Comparison of ENCODE assay signal across 8 cellular contexts in genomic region chr1:31788138-31788824, GRCh38. TPM values are rescaled to one million over a fixed set of nuclear protein-coding genes. Genes with fewer than 3 reads are reported as not detected.
DNase-seq lines count a peak whose midpoint lies in the region; ATAC-seq, FAIRE-seq and TF ChIP-seq lines count a peak whose summit lies in the region.

No MANE protein-coding gene starts in this region.

- TF ChIP-seq CTCF in heart left ventricle (IDR thresholded peaks at IDR 0.05) (no peak), transverse colon (IDR thresholded peaks at IDR 0.05) (no peak)

- peak; percentile 75 to 94 (median 90) for ATAC-seq in heart left ventricle

- H3K27ac ChIP-seq in heart left ventricle (peak overlapping the region; percentile 15 to 90 (median 76)), transverse colon (peak overlapping the region; percentile 81 to 90 (median 88))

- H3K27me3 ChIP-seq in MG63, result no peaks in the 10 kb centered on the region
- H3K27me3 ChIP-seq in adipocyte (replicated peaks; ENCODE audit: control insufficient read depth, insufficient read depth, low read length), result no peaks in the 10 kb centered on the region
- no peaks in the 10 kb centered on the region for H3K27me3 ChIP-seq in heart left ventricle
- H3K27me3 ChIP-seq in transverse colon, result no peaks in the 10 kb centered on the region

- TF ChIP-seq POLR2A in H54 (IDR thresholded peaks at IDR 0.05; ENCODE audit: low read depth, low read length) (peak; percentile 62), heart left ventricle (IDR thresholded peaks at IDR 0.05) (peak in 1 of 2 donors; percentile 39), transverse colon (IDR thresholded peaks at IDR 0.05) (peak; percentile 58)

- in situ Hi-C loops in transverse colon (cut with MboI; ENCODE audit: low pct_ligation_motif_present in 1 of 4, low pct_unique_long_range_greater_than_20kb in 1 of 4, low sequenced_read_pairs in 3 of 4), result loop anchor here (5.0 to 25.0 kb wide), 3 partner anchors 123 to 126 kb away; no protein-coding TSS in a partner anchor

- H3K4me1 ChIP-seq in adipocyte (ENCODE audit: control insufficient read depth, insufficient read depth, low read length) (peaks cover 10% of the 10 kb centered on the region), heart left ventricle (peaks cover 0 to 15% (median 3%) of the 10 kb centered on the region in 12 donors), transverse colon (peaks cover 0 to 15% (median 6%) of the 10 kb centered on the region in 4 donors)

- no peak for TF ChIP-seq EP300 in transverse colon (IDR thresholded peaks at IDR 0.05; ENCODE audit: low read depth)

- intact Hi-C loops in heart left ventricle (cut with DNase I) (loop anchor here (1.0 to 10.0 kb wide), 15 partner anchors 23 to 393 kb away; partner anchors contain the start of gene ADGRB2 (in 4 of the 10)), transverse colon (cut with DNase I; ENCODE audit: low total_unique reads) (loop anchor here (2.0 to 10.0 kb wide), 2 partner anchors 125 to 223 kb away; no protein-coding TSS in a partner anchor)

- peak overlapping the region; percentile 48 for H3K4me3 ChIP-seq in MG63
- H3K4me3 ChIP-seq in adipocyte (ENCODE audit: low read length), result peak overlapping the region; percentile 83
- H3K4me3 ChIP-seq in heart left ventricle, result peak overlapping the region; percentile 46 to 78 (median 65)
- H3K4me3 ChIP-seq in transverse colon, result peak overlapping the region; percentile 41 to 66 (median 53)

- FAIRE-seq in H54 (lab: Jason Lieb, UNC), result peak; percentile 11

- 4 to 10% (median 5%) methylated on average over 22 to 39 of the region's 39 CpGs for WGBS in heart left ventricle, 4 donors
- WGBS in transverse colon (ENCODE audit: low coverage in 1 of 2), 2 donors, result 1 to 6% methylated on average over 12 to 29 of the region's 39 CpGs

- DNase-seq in EH (ENCODE audit: low read depth), result peak; percentile 91
- peak; percentile 82 for DNase-seq in H54 (ENCODE audit: insufficient read length, low spot score)
- peak; percentile 65 for DNase-seq in MG63
- peak; percentile 82 for DNase-seq in SW480 (ENCODE audit: low spot score)
- peak; percentile 96 for DNase-seq in adipocyte (ENCODE audit: low read depth)
- DNase-seq in heart left ventricle, result peak; percentile 92 to 97 (median 92)
- peak; percentile 97 for DNase-seq in pons (ENCODE audit: low spot score)
- DNase-seq in transverse colon, result peak; percentile 96

- no peaks in the 10 kb centered on the region for H3K9me3 ChIP-seq in MG63
- no peaks in the 10 kb centered on the region for H3K9me3 ChIP-seq in adipocyte (ENCODE audit: control insufficient read depth, low read length)
- H3K9me3 ChIP-seq in heart left ventricle, result no peaks in the 10 kb centered on the region
- H3K9me3 ChIP-seq in transverse colon, result no peaks in the 10 kb centered on the region

- H3K36me3 ChIP-seq in MG63 (peaks cover 8% of the 10 kb centered on the region; the same call in 1 of the 2 replicates), adipocyte (ENCODE audit: control insufficient read depth, insufficient read depth, low read length, severe bottlenecking) (no peaks in the 10 kb centered on the region), heart left ventricle (no peaks in the 10 kb centered on the region), transverse colon (no peaks in the 10 kb centered on the region)

- peak overlapping the region; percentile 84 for H3K9ac ChIP-seq in adipocyte (ENCODE audit: low read length)

RNA-seq across cellular contexts. Expression of gene ADGRB2, which starts 24.1 kb away (rescaled TPM):
- total RNA-seq in MG63 (2014; rRNA removed; shearing (Covaris generic); ENCODE audit: low replicate concordance), result 3.4 and 8.5 TPM in 2 replicates
- total RNA-seq in heart left ventricle (10 to 100 TPM in 4 of 9 donors, 1 to 10 TPM in 5; 4.7 to 18.5 (median 9.6) TPM), transverse colon (1 to 10 TPM in 2 of 4 donors, under 1 TPM in 1, not detected in 1; 0.55 to 4.2 (median 1.1) TPM)
- polyA plus RNA-seq in heart left ventricle, result 10 to 100 TPM in 1 of 2 donors, 1 to 10 TPM in 1; 1.1 to 11.5 TPM

RNA-seq across cellular contexts. Expression of gene SPOCD1, which starts 27.5 kb away (rescaled TPM):
- total RNA-seq in MG63 (2014; rRNA removed; shearing (Covaris generic); ENCODE audit: low replicate concordance), result 27.6 and 32.3 TPM in 2 replicates
- 1 to 10 TPM in 1 of 9 donors, under 1 TPM in 4, not detected in 4; 0.19 to 2.9 (median 0.46) TPM for total RNA-seq in heart left ventricle
- under 1 TPM in 1 of 2 donors, not detected in 1; 0.36 TPM for polyA plus RNA-seq in heart left ventricle
- total RNA-seq in transverse colon, result under 1 TPM in 2 of 4 donors, not detected in 2; 0.48 to 0.80 TPM

Comparison
In these comparisons a context has a peak if more than half of its experiments do, and no peak if none do; other contexts are left out.
1. Peak in every context shown above with its lines: DNase-seq, ATAC-seq, H3K4me3 ChIP-seq and H3K27ac ChIP-seq.